ENCODE assay signal across 9 cellular contexts in the genomic region with DNA sequence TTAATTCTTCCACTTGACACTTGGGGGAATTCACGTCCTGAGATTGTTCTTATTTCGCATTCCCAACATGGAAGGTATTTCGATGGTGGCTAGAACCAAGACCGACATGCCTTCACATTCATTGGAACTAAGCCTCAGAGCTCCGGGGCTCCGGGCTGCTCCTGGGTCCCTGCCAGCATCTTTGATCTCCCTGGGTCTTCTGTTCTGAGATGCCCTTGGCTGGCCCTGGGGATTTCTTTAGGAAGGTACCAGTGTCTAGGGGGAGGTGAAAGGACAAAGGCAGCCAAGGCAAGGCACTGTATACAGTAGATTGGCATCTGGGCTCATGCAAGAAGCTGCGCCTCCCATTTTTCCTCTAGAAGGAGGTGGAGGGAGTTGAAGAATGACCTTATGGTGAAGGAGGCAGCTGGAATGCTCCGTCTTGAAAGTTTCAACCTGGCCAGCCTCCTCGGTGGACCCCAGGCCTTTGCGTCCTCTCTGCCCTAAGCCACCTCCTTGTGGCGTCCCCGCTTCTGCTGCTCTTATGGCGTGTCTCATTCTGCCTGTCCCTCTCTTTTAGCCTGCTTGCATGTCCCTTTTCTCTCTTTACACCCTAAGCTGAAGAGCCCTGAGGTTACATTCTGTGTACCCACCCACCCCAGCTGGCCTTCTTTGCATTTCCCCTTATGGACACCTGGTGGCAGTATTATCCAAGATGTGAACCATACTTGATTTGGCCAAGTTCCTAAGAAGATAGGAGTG.
DNase-seq lines count a peak whose midpoint lies in the region; ATAC-seq and TF ChIP-seq lines count a peak whose summit lies in the region.
"Had no signal": no experiment of that assay in that cellular context is flagged by ENCODE, and none has a peak within 500 bp of the region (broad histone marks: within the 10 kb centered on the region; RNA-seq: fewer than 3 reads in every experiment).

No MANE protein-coding gene starts in this region.

- peak in 2 of 3 experiments; percentile 27 to 62 for DNase-seq in NCI-H1417 (lab: John Stamatoyannopoulos, UW)
- no peak for DNase-seq in NCI-H1417 treated with DMSO at 0.1 percent for 48 hours (lab: John Stamatoyannopoulos, UW)
- DNase-seq in HAP-1 (ENCODE audit: low spot score in 2 of 2), result peak; percentile 54 to 62
- DNase-seq in NCI-H774 (lab: John Stamatoyannopoulos, UW), result peak; percentile 29
- DNase-seq in brain microvascular endothelial cell, result peak; percentile 61
- DNase-seq in kidney epithelial cell (ENCODE audit: low read depth), result no peak
- no peak for DNase-seq in uterus

- peak; percentile 76 for TF ChIP-seq CTCF in brain microvascular endothelial cell (IDR thresholded peaks at IDR 0.05; ENCODE audit: low read depth, low read length, missing control alignments)
- TF ChIP-seq CTCF in kidney epithelial cell (IDR thresholded peaks at IDR 0.05; ENCODE audit: insufficient read depth, low read length, poor library complexity, severe bottlenecking), result peak; percentile 58
- TF ChIP-seq CTCF in uterus (IDR thresholded peaks at IDR 0.05), result peak; percentile 20 to 65 (median 30)

- no peak for ATAC-seq in GM19328 (IDR thresholded peaks at IDR 0.05; ENCODE audit: unreplicated experiment)

- in situ Hi-C loops in HAP-1 (cut with MboI; ENCODE audit: low sequenced_read_pairs), result loop anchor here (25.0 kb wide), 2 partner anchors 1057 to 1332 kb away; no protein-coding TSS in a partner anchor
- in situ Hi-C loops in brain microvascular endothelial cell (cut with HindIII; ENCODE audit: low pct_ligation_motif_present, low sequenced_read_pairs), result no loop called here

- H3K36me3 ChIP-seq in HAP-1 (replicated peaks), result no peaks in the 10 kb centered on the region
- peaks cover 3% of the 10 kb centered on the region for H3K36me3 ChIP-seq in brain microvascular endothelial cell (replicated peaks)
- H3K36me3 ChIP-seq in kidney epithelial cell (ENCODE audit: control insufficient read depth, insufficient read depth, low read length), result no peaks in the 10 kb centered on the region
- H3K36me3 ChIP-seq in uterus, result no peaks in the 10 kb centered on the region

- H3K4me3 ChIP-seq in HAP-1 (no peak overlapping the region), brain microvascular endothelial cell (ENCODE audit: low read depth, low read length) (no peak overlapping the region), kidney epithelial cell (ENCODE audit: low read depth, low read length) (no peak overlapping the region), uterus (no peak overlapping the region)
- H3K4me3 ChIP-seq: BLaER1 treated with 17β-estradiol and CSF1 and Interleukin-3, amounts not matched to agents 10 nM and 100 nM had no signal

- TF ChIP-seq POLR2A in uterus (IDR thresholded peaks at IDR 0.05), result no peak

- H3K9me3 ChIP-seq in HAP-1 (no peaks in the 10 kb centered on the region), uterus (no peaks in the 10 kb centered on the region)
- H3K9me3 ChIP-seq: BLaER1 treated with 17β-estradiol and CSF1 and Interleukin-3, amounts not matched to agents 10 nM and 100 nM had no signal

- H3K27me3 ChIP-seq in HAP-1 (ENCODE audit: low read depth) (peaks cover 14% of the 10 kb centered on the region), brain microvascular endothelial cell (replicated peaks) (no peaks in the 10 kb centered on the region), kidney epithelial cell (ENCODE audit: control insufficient read depth, insufficient read depth, low read length) (no peaks in the 10 kb centered on the region), uterus (no peaks in the 10 kb centered on the region)
- H3K27me3 ChIP-seq: BLaER1 treated with 17β-estradiol and CSF1 and Interleukin-3, amounts not matched to agents 10 nM and 100 nM had no signal

- H3K4me1 ChIP-seq in HAP-1 (no peaks in the 10 kb centered on the region), uterus (no peaks in the 10 kb centered on the region)

- no peak overlapping the region for H3K27ac ChIP-seq in brain microvascular endothelial cell
- H3K27ac ChIP-seq in uterus, result no peak overlapping the region
- H3K27ac ChIP-seq: BLaER1 treated with 17β-estradiol and CSF1 and Interleukin-3, amounts not matched to agents 10 nM and 100 nM had no signal

- intact Hi-C loops in uterus (cut with DNase I; ENCODE audit: low total_unique reads), result no loop called here

Comparison
In these comparisons a context has a peak if more than half of its experiments do, and no peak if none do; other contexts are left out.
1. DNase-seq: peak in NCI-H1417 (2 of 3), HAP-1 (2 of 2), NCI-H774 (single experiment) and brain microvascular endothelial cell (single experiment); none in NCI-H1417 treated with DMSO at 0.1 percent for 48 hours (single experiment), kidney epithelial cell (single experiment) and uterus (0 of 2).
2. Peak in every context shown above with its lines, with median percentiles within 50 percentile points of each other: CTCF ChIP-seq.